Comparison of ENCODE assay signal across 1 cellular context in the genomic region with DNA sequence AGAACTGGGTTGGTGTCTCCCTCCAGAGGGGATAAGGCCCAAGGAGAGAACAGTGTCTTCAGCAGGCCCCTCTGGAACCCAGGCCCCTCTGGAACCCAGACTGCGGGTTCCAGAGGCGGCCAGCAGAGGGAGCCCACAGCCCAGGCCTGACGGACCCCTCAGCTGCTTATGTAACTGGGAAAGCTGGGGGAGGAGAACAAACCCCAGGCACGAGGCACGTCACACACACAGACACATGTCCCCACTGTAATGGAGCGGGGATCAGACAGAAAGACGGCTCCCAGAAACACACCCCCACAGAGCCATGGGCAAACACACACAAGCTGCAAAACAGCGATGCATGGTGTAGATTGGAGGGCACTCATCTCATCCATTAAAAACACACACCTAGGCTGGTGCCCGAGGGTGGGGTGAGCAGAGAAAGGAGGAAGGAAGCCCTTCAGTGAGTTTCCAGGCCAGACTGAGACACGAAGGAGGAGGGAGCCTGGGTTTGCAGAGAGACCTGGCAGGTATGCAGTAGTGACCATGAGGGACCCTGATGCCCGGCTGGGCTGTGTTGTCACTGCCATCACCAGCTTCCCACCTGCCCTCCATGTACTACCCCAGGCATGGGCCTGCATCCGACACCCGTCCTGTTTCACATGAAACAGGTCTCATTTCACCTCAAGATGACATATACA.
TF ChIP-seq lines count a peak whose summit lies in the region.

No MANE protein-coding gene starts in this region.

TF ChIP-seq in H1, 55 proteins besides CTCF, POLR2A, EP300 and RAD21:
- TF ChIP-seq JUN (IDR thresholded peaks at IDR 0.05; ENCODE audit: low read depth, low read length), result no peak
- no peak for TF ChIP-seq MAFK (IDR thresholded peaks at IDR 0.05; ENCODE audit: low read depth, low read length)
- 0 out of 2 replicates have a peak, but pooled peaks have one; percentile 25 for TF ChIP-seq EGR1 (IDR thresholded peaks at IDR 0.05; ENCODE audit: borderline replicate concordance, low read depth, low read length)
- TF ChIP-seq ASH2L (IDR thresholded peaks at IDR 0.05; ENCODE audit: low read length), result peak; percentile 50
- peak; percentile 44 for TF ChIP-seq CTBP2 (IDR thresholded peaks at IDR 0.05; ENCODE audit: borderline replicate concordance, insufficient read depth, insufficient read length, low read length)
- 0 out of 2 replicates have a peak, but pooled peaks have one; percentile 8 for TF ChIP-seq TCF12 (IDR thresholded peaks at IDR 0.05; ENCODE audit: low read depth, low read length)
- TF ChIP-seq YY1 (IDR thresholded peaks at IDR 0.05; ENCODE audit: low read depth, low read length), result peak; percentile 68; the same call in 1 of the 2 replicates
- TF ChIP-seq SIN3A (conservative IDR thresholded peaks at IDR 0.05 in 1 of 2, IDR thresholded peaks at IDR 0.05 in 1 of 2; ENCODE audit: low read depth in 1 of 2, low read length in 2 of 2), result peak; percentile 52 to 73; a peak in 1 of 4 replicates
- no peak for TF ChIP-seq EZH2 (IDR thresholded peaks at IDR 0.05; ENCODE audit: low read depth, low read length, severe bottlenecking)
- no peak for TF ChIP-seq SAP30 (IDR thresholded peaks at IDR 0.05; ENCODE audit: insufficient read depth, insufficient replicate concordance, low read length)
- TF ChIP-seq, protein P1, sequence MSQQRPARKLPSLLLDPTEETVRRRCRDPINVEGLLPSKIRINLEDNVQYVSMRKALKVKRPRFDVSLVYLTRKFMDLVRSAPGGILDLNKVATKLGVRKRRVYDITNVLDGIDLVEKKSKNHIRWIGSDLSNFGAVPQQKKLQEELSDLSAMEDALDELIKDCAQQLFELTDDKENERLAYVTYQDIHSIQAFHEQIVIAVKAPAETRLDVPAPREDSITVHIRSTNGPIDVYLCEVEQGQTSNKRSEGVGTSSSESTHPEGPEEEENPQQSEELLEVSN (IDR thresholded peaks at IDR 0.05), result no peak
- TF ChIP-seq CEBPB (IDR thresholded peaks at IDR 0.05; ENCODE audit: low read depth, low read length), result peak; percentile 71
- TF ChIP-seq, protein P2, sequence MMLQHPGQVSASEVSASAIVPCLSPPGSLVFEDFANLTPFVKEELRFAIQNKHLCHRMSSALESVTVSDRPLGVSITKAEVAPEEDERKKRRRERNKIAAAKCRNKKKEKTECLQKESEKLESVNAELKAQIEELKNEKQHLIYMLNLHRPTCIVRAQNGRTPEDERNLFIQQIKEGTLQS (IDR thresholded peaks at IDR 0.05; ENCODE audit: insufficient read depth, low read depth, low read length), result 0 out of 2 replicates have a peak, but pooled peaks have one; percentile 54
- no peak for TF ChIP-seq SP1 (IDR thresholded peaks at IDR 0.05; ENCODE audit: low read depth, low read length)
- TF ChIP-seq BACH1 (IDR thresholded peaks at IDR 0.05; ENCODE audit: low read length), result no peak
- TF ChIP-seq, protein P3, sequence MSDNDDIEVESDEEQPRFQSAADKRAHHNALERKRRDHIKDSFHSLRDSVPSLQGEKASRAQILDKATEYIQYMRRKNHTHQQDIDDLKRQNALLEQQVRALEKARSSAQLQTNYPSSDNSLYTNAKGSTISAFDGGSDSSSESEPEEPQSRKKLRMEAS (IDR thresholded peaks at IDR 0.05), result peak; percentile 87
- TF ChIP-seq CREB1 (IDR thresholded peaks at IDR 0.05), result peak; percentile 41; the same call in 1 of the 2 replicates
- TF ChIP-seq KDM1A (IDR thresholded peaks at IDR 0.05; ENCODE audit: borderline replicate concordance, low read length), result no peak; the same call in 1 of the 2 replicates
- TF ChIP-seq POU5F1 (IDR thresholded peaks at IDR 0.05; ENCODE audit: low read depth, low read length), result no peak
- TF ChIP-seq KDM5A (IDR thresholded peaks at IDR 0.05; ENCODE audit: low read length), result no peak
